In genomic region chr14:32428875-32429274, GRCh38 we compare ENCODE assay signal across 18 cellular contexts.
A peak's percentile ranks its signal among the peaks of the same experiment; 100 is the strongest.
DNase-seq lines count a peak whose midpoint lies in the region; ATAC-seq, FAIRE-seq and TF ChIP-seq lines count a peak whose summit lies in the region.
"Had no signal": no experiment of that assay in that cellular context is flagged by ENCODE, and none has a peak within 500 bp of the region (broad histone marks: within the 10 kb centered on the region; RNA-seq: fewer than 3 reads in every experiment).

No MANE protein-coding gene starts in this region.

- H3K4me3 ChIP-seq in SK-N-SH (ENCODE audit: low read depth in 2 of 2, low read length in 1 of 2) (no peak overlapping the region), dorsolateral prefrontal cortex (peak overlapping the region in 2 of 59 donors; percentile 6 to 40), muscle layer of colon (ENCODE audit: low read depth in 1 of 2, low read length in 2 of 2) (peak overlapping the region; percentile 36 to 52), small intestine (ENCODE audit: low read depth in 1 of 2, low read length in 2 of 2) (no peak overlapping the region)
- H3K4me3 ChIP-seq: HAP-1, PC-9, SJCRH30 had no signal

- H3K27ac ChIP-seq in SK-N-SH (ENCODE audit: low read depth in 2 of 2, low read length in 1 of 2) (peak overlapping the region in 1 of 2 experiments; percentile 74; a peak in 2 of 4 replicates), dorsolateral prefrontal cortex (peak overlapping the region in 48 of 59 donors; percentile 4 to 97 (median 69)), muscle layer of colon (ENCODE audit: low read depth, low read length) (peak overlapping the region; percentile 79), small intestine (ENCODE audit: low read depth in 1 of 2, low read length in 1 of 2) (no peak overlapping the region)
- H3K27ac ChIP-seq: PC-9, RWPE1, SJCRH30 had no signal

- FAIRE-seq in small intestine (lab: Jason Lieb, UNC): no peak

- DNase-seq in SK-N-SH (no peak), dorsolateral prefrontal cortex (no peak), superior temporal gyrus (ENCODE audit: extremely low spot score) (peak; percentile 26), small intestine (no peak)
- DNase-seq in stimulated activated CD8-positive, alpha-beta memory T cell treated with anti-CD3 and anti-CD28 coated beads, Interleukin-4, amount 100 ng/mL, for 48 hours: no peak
- DNase-seq: DMS 273 treated with DMSO at 0.1 percent for 48 hours, DND-41, Karpas-422, NCI-H1436, NCI-H2081, NCI-H510A treated with DMSO at 0.1 percent for 48 hours, PC-9, SJCRH30 had no signal

- POLR2A ChIA-PET in SK-N-SH (lab: Yijun Ruan, JAX): no interaction called here

- H3K36me3 ChIP-seq in SK-N-SH (replicated peaks in 1 of 2; ENCODE audit: control insufficient read depth in 1 of 2, insufficient read depth in 2 of 2, low read length in 1 of 2): no peaks in the 10 kb centered on the region
- no peaks in the 10 kb centered on the region for H3K36me3 ChIP-seq in muscle layer of colon (ENCODE audit: insufficient read depth, low read length)
- H3K36me3 ChIP-seq in small intestine (ENCODE audit: control insufficient read depth in 2 of 2, insufficient read depth in 2 of 2, low read length in 2 of 2): no peaks in the 10 kb centered on the region
- H3K36me3 ChIP-seq: HAP-1, SJCRH30 had no signal

- peaks cover 25% of the 10 kb centered on the region for H3F3A ChIP-seq in SK-N-SH (replicated peaks; ENCODE audit: insufficient read depth)

- H3K27me3 ChIP-seq in SK-N-SH (ENCODE audit: insufficient read depth) (no peaks in the 10 kb centered on the region), dorsolateral prefrontal cortex (no peaks in the 10 kb centered on the region), muscle layer of colon (ENCODE audit: control insufficient read depth in 1 of 2, insufficient read depth in 2 of 2, low read length in 2 of 2) (no peaks in the 10 kb centered on the region), small intestine (ENCODE audit: control insufficient read depth in 2 of 2, insufficient read depth in 2 of 2, low read length in 2 of 2) (no peaks in the 10 kb centered on the region)
- H3K27me3 ChIP-seq: SJCRH30 had no signal

- no peak for TF ChIP-seq RAD21 in SK-N-SH (IDR thresholded peaks at IDR 0.05; ENCODE audit: low read length)

- H4K20me1 ChIP-seq in SK-N-SH (ENCODE audit: insufficient read depth): no peaks in the 10 kb centered on the region

- no peaks in the 10 kb centered on the region for H3K9me3 ChIP-seq in SK-N-SH
- no peaks in the 10 kb centered on the region for H3K9me3 ChIP-seq in muscle layer of colon (ENCODE audit: low read length)
- H3K9me3 ChIP-seq in small intestine (ENCODE audit: control insufficient read depth, low read depth): no peaks in the 10 kb centered on the region
- H3K9me3 ChIP-seq: HAP-1, SJCRH30 had no signal

- peak overlapping the region; percentile 20; the same call in 1 of the 2 replicates for H2AFZ ChIP-seq in SK-N-SH (ENCODE audit: low read depth)
- H2AFZ ChIP-seq: PC-9 had no signal

- intact Hi-C loops in dorsolateral prefrontal cortex (cut with DNase I): no loop called here

- no peaks in the 10 kb centered on the region for H3K9me2 ChIP-seq in SK-N-SH

- ATAC-seq in SK-N-SH treated with all-trans-retinoic acid at 6 μM for 48 hours (no peak), HG03442 (IDR thresholded peaks at IDR 0.05; ENCODE audit: unreplicated experiment) (no peak)

- H3K9ac ChIP-seq in SK-N-SH (peak overlapping the region; percentile 52; the same call in 1 of the 2 replicates), muscle layer of colon (ENCODE audit: low read length) (peak overlapping the region; percentile 16)

- H3K4me2 ChIP-seq in SK-N-SH: peak overlapping the region; percentile 69; the same call in 1 of the 2 replicates
- H3K4me2 ChIP-seq: PC-9 had no signal

- TF ChIP-seq EP300 in SK-N-SH (IDR thresholded peaks at IDR 0.05; ENCODE audit: borderline replicate concordance in 1 of 2, low read depth in 1 of 2, low read length in 1 of 2): no peak

- 81% methylated on average over 4 of the region's 4 CpGs for WGBS in SK-N-SH (ENCODE audit: low lambda C conversion rate)
- 72 to 77% (median 72%) methylated on average over 4 of the region's 4 CpGs for WGBS in small intestine, 3 donors

- H3K4me1 ChIP-seq in SK-N-SH (ENCODE audit: control insufficient read depth in 1 of 2, insufficient read depth in 2 of 2, low read depth in 1 of 2, low read length in 1 of 2) (peaks cover 21 to 41% of the 10 kb centered on the region in 2 experiments; a peak in 3 of 4 replicates), muscle layer of colon (ENCODE audit: insufficient read depth, low read length) (peaks cover 25% of the 10 kb centered on the region), small intestine (ENCODE audit: control insufficient read depth in 2 of 2, insufficient read depth in 1 of 2, low read depth in 1 of 2, low read length in 1 of 2) (peaks cover 2 to 4% of the 10 kb centered on the region in 2 donors)

- TF ChIP-seq CTCF in SK-N-SH (IDR thresholded peaks at IDR 0.05): no peak
- no peak for TF ChIP-seq CTCF in dorsolateral prefrontal cortex (IDR thresholded peaks at IDR 0.05 in 54 of 56, conservative IDR thresholded peaks at IDR 0.05 in 2 of 56; ENCODE audit: low read depth in 1 of 56, partially characterized antibody in 56 of 56)

- H3K79me2 ChIP-seq in SK-N-SH (ENCODE audit: insufficient read depth): 0 out of 2 replicates have a peak, but pooled peaks cover 6% of the 10 kb centered on the region

- CTCF ChIA-PET in SK-N-SH (lab: Yijun Ruan, JAX): interaction anchor here (0.6 to 1.9 kb wide), 11 partner anchors 9 to 1061 kb away, joined by 3 to 6 read pairs (median 3); no protein-coding TSS in a partner anchor

TF ChIP-seq in SK-N-SH, 30 proteins besides CTCF, POLR2A, EP300 and RAD21 (continues in another document):
- TF ChIP-seq POLR2AphosphoS5 (IDR thresholded peaks at IDR 0.05; ENCODE audit: low read depth, low read length): no peak
- TF ChIP-seq RCOR1 (IDR thresholded peaks at IDR 0.05; ENCODE audit: low read length): no peak
- TF ChIP-seq FOXM1 (IDR thresholded peaks at IDR 0.05; ENCODE audit: low read depth): no peak
- no peak for TF ChIP-seq RFX5 (IDR thresholded peaks at IDR 0.05; ENCODE audit: low read length)
- no peak for TF ChIP-seq SMC3 (IDR thresholded peaks at IDR 0.05; ENCODE audit: low read depth, low read length)
- no peak for TF ChIP-seq PBX3 (IDR thresholded peaks at IDR 0.05)
- no peak for TF ChIP-seq TCF12 (IDR thresholded peaks at IDR 0.05)
- TF ChIP-seq, protein P1, sequence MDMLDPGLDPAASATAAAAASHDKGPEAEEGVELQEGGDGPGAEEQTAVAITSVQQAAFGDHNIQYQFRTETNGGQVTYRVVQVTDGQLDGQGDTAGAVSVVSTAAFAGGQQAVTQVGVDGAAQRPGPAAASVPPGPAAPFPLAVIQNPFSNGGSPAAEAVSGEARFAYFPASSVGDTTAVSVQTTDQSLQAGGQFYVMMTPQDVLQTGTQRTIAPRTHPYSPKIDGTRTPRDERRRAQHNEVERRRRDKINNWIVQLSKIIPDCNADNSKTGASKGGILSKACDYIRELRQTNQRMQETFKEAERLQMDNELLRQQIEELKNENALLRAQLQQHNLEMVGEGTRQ (IDR thresholded peaks at IDR 0.05; ENCODE audit: borderline replicate concordance, low read depth, low read length): no peak
- no peak for TF ChIP-seq MXI1 (IDR thresholded peaks at IDR 0.05; ENCODE audit: low read depth, low read length)
- no peak for TF ChIP-seq FOXJ3 (CRISPR knock-in tag; IDR thresholded peaks at IDR 0.05)

TF ChIP-seq in SK-N-SH treated with all-trans-retinoic acid at 6 μM for 48 hours, 23 proteins besides CTCF, POLR2A, EP300 and RAD21:
- TF ChIP-seq ZFP30 (CRISPR knock-in tag; IDR thresholded peaks at IDR 0.05) (no peak), ESRRG (CRISPR knock-in tag; IDR thresholded peaks at IDR 0.05) (no peak), OSR1 (CRISPR knock-in tag; IDR thresholded peaks at IDR 0.05) (no peak), ZNF565 (CRISPR knock-in tag; conservative IDR thresholded peaks at IDR 0.05; ENCODE audit: low read depth) (no peak), SNAI2 (CRISPR knock-in tag; IDR thresholded peaks at IDR 0.05) (no peak)
TF ChIP-seq in SK-N-SH treated with all-trans-retinoic acid at 6 μM for 48 hours: peak in this region for 0.

Comparison
In these comparisons a context has a peak if more than half of its experiments do, and no peak if none do; other contexts are left out.
1. H3K27ac ChIP-seq: peak in dorsolateral prefrontal cortex (48 of 59) and muscle layer of colon (single experiment); none in small intestine (0 of 2).
2. H3K4me3 ChIP-seq: peak in muscle layer of colon (2 of 2); none in SK-N-SH (0 of 2) and small intestine (0 of 2).